2 cellular contexts compared by ENCODE assay signal in the genomic region with DNA sequence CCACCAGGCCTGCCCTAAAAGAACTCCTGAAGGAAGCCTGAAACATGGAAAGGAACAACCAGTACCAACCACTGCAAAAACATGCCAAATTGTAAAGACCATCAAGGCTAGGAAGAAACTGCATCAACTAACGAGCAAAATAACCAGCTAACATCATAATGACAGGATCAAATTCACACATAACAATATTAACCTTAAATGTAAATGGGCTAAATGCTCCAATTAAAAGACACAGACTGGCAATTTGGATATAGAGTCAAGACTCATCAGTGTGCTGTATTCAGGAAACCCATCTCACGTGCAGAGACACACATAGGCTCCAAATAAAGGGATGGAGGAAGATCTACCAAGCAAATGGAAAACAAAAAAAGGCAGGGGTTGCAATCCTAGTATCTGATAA. TPM values are rescaled to one million over a fixed set of nuclear protein-coding genes. Genes with fewer than 3 reads are reported as not detected.
"Had no signal": no experiment of that assay in that cellular context is flagged by ENCODE, and none has a peak within 500 bp of the region (broad histone marks: within the 10 kb centered on the region; RNA-seq: fewer than 3 reads in every experiment).

No MANE protein-coding gene starts in this region.

RNA-seq across cellular contexts. Expression of gene GIMAP2, which starts 5.1 kb away (rescaled TPM):
- total RNA-seq: mesothelial cell of epicardium, osteocyte had no signal

RNA-seq across cellular contexts. Expression of gene GIMAP1, which starts 36.0 kb away (rescaled TPM):
- total RNA-seq: mesothelial cell of epicardium, osteocyte had no signal

RNA-seq across cellular contexts. Expression of gene GIMAP6, which starts 48.2 kb away (rescaled TPM):
- total RNA-seq: mesothelial cell of epicardium, osteocyte had no signal

RNA-seq across cellular contexts. Expression of gene GIMAP5, which starts 56.9 kb away (rescaled TPM):
- total RNA-seq: mesothelial cell of epicardium, osteocyte had no signal
